2 cellular contexts compared by ENCODE assay signal in genomic region chr16:86133847-86134375, GRCh38.
TF ChIP-seq lines count a peak whose summit lies in the region.

No MANE protein-coding gene starts in this region.

TF ChIP-seq in HepG2, 621 proteins besides CTCF, POLR2A, EP300 and RAD21:
- TF ChIP-seq MXD1 (CRISPR knock-in tag; IDR thresholded peaks at IDR 0.05) (no peak), ZNF496 (CRISPR knock-in tag; IDR thresholded peaks at IDR 0.05; ENCODE audit: insufficient replicate concordance) (no peak), CCAR2 (optimal IDR thresholded peaks at IDR 0.05; ENCODE audit: low read depth, low read length) (no peak), ZNF3 (CRISPR knock-in tag; IDR thresholded peaks at IDR 0.05) (no peak)
TF ChIP-seq in HepG2: peak in this region for 0.

TF ChIP-seq in HCT116, 20 proteins besides CTCF, POLR2A, EP300 and RAD21 (continued from another document):
- TF ChIP-seq ZNF274 (IDR thresholded peaks at IDR 0.05; ENCODE audit: low read depth, low read length) (no peak), ATF3 (IDR thresholded peaks at IDR 0.05) (no peak), MAX (IDR thresholded peaks at IDR 0.05) (no peak), ELF1 (IDR thresholded peaks at IDR 0.05; ENCODE audit: borderline replicate concordance, low read depth) (no peak), FOSL1 (IDR thresholded peaks at IDR 0.05; ENCODE audit: low read depth) (no peak), POLR2AphosphoS5 (IDR thresholded peaks at IDR 0.05; ENCODE audit: low read depth, low read length) (no peak), EZH2phosphoT487 (IDR thresholded peaks at IDR 0.05; ENCODE audit: borderline replicate concordance) (no peak), JUND (IDR thresholded peaks at IDR 0.05) (no peak), SP1 (IDR thresholded peaks at IDR 0.05; ENCODE audit: low read depth) (no peak), CEBPB (IDR thresholded peaks at IDR 0.05; ENCODE audit: low read depth) (no peak), ZBTB33 (IDR thresholded peaks at IDR 0.05; ENCODE audit: extremely low read depth, insufficient replicate concordance, low read length) (no peak), YY1 (IDR thresholded peaks at IDR 0.05; ENCODE audit: extremely low read depth, insufficient replicate concordance, low read depth, low read length) (no peak)
